ENCODE assay signal across 1 cellular context in the genomic region with DNA sequence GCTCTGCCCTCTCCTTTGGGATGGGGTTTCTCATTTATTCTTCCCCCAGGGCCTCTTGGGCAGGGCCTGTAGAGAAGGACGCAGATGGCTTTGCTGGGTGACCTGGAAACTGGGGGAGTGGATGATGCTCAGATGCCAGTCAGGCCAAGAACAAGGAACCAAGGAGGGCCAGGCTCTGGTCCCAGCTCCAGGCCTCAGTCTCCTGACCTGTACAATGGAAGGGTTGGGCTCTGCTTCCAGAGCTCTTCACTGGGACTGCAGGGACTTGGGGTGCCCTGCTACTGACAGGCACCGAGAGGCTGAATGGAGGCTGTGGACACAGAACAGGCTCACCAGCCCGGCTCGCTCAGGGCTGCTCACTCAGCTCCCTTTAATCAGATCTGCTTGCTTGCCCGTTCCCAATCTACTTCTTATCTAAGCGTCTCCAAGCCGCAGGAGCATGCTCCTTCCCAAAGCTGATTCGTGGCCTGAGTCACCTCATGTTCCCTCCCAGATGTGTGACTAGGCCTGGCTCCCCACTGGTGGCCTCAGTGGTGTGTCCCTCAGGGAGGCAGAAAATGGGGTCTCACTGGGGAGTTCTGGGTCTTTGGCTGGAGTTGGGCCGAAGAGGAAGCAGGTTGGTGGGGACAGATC.
TF ChIP-seq lines count a peak whose summit lies in the region.

No MANE protein-coding gene starts in this region.

TF ChIP-seq in K562, 482 proteins besides CTCF, POLR2A, EP300 and RAD21 (continued from another document and continues in another):
- TF ChIP-seq, protein P1, sequence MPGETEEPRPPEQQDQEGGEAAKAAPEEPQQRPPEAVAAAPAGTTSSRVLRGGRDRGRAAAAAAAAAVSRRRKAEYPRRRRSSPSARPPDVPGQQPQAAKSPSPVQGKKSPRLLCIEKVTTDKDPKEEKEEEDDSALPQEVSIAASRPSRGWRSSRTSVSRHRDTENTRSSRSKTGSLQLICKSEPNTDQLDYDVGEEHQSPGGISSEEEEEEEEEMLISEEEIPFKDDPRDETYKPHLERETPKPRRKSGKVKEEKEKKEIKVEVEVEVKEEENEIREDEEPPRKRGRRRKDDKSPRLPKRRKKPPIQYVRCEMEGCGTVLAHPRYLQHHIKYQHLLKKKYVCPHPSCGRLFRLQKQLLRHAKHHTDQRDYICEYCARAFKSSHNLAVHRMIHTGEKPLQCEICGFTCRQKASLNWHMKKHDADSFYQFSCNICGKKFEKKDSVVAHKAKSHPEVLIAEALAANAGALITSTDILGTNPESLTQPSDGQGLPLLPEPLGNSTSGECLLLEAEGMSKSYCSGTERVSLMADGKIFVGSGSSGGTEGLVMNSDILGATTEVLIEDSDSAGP (CRISPR knock-in tag; IDR thresholded peaks at IDR 0.05): no peak
- no peak for TF ChIP-seq POLR3A (IDR thresholded peaks at IDR 0.05; ENCODE audit: borderline replicate concordance, extremely low read depth, insufficient read depth, insufficient read length)
- no peak for TF ChIP-seq ZNF23 (CRISPR knock-in tag; IDR thresholded peaks at IDR 0.05)
- no peak for TF ChIP-seq GTF2F1 (IDR thresholded peaks at IDR 0.05; ENCODE audit: low read depth, low read length)
- no peak for TF ChIP-seq DACH1 (IDR thresholded peaks at IDR 0.05; ENCODE audit: partially characterized antibody)
- no peak for TF ChIP-seq CHD2 (IDR thresholded peaks at IDR 0.05; ENCODE audit: low read depth, low read length)
- TF ChIP-seq SETDB1 (IDR thresholded peaks at IDR 0.05; ENCODE audit: low read length): no peak
- no peak for TF ChIP-seq RBM34 (IDR thresholded peaks at IDR 0.05; ENCODE audit: borderline replicate concordance, insufficient read depth, low read length)
- no peak for TF ChIP-seq ZNF133 (CRISPR knock-in tag; IDR thresholded peaks at IDR 0.05)
- TF ChIP-seq ZNF274 (IDR thresholded peaks at IDR 0.05; ENCODE audit: borderline replicate concordance, low read depth, low read length): no peak
- TF ChIP-seq SMAD2 (IDR thresholded peaks at IDR 0.05; ENCODE audit: low read depth, low read length): no peak
- TF ChIP-seq MCM2 (IDR thresholded peaks at IDR 0.05; ENCODE audit: low read depth): no peak
- no peak for TF ChIP-seq HDAC1 (IDR thresholded peaks at IDR 0.05)
- TF ChIP-seq LCOR (CRISPR knock-in tag; IDR thresholded peaks at IDR 0.05): no peak
- TF ChIP-seq, protein P2, sequence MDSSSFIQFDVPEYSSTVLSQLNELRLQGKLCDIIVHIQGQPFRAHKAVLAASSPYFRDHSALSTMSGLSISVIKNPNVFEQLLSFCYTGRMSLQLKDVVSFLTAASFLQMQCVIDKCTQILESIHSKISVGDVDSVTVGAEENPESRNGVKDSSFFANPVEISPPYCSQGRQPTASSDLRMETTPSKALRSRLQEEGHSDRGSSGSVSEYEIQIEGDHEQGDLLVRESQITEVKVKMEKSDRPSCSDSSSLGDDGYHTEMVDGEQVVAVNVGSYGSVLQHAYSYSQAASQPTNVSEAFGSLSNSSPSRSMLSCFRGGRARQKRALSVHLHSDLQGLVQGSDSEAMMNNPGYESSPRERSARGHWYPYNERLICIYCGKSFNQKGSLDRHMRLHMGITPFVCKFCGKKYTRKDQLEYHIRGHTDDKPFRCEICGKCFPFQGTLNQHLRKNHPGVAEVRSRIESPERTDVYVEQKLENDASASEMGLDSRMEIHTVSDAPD (CRISPR knock-in tag; IDR thresholded peaks at IDR 0.05): no peak
- no peak for TF ChIP-seq SUPT5H (IDR thresholded peaks at IDR 0.05)
- TF ChIP-seq ZNF384 (IDR thresholded peaks at IDR 0.05; ENCODE audit: low read depth, low read length): no peak
- no peak for TF ChIP-seq ZNF644 (tag; IDR thresholded peaks at IDR 0.05; ENCODE audit: low read depth)
- TF ChIP-seq GABPB2 (CRISPR knock-in tag; conservative IDR thresholded peaks at IDR 0.05): no peak
- TF ChIP-seq BRF1 (IDR thresholded peaks at IDR 0.05; ENCODE audit: borderline replicate concordance, extremely low read depth, insufficient read length): no peak
- no peak for TF ChIP-seq ZSCAN32 (CRISPR knock-in tag; IDR thresholded peaks at IDR 0.05)
- TF ChIP-seq ATF7 (IDR thresholded peaks at IDR 0.05): no peak
- no peak for TF ChIP-seq PHB2 (IDR thresholded peaks at IDR 0.05; ENCODE audit: low read depth)
- TF ChIP-seq RBM39 (optimal IDR thresholded peaks at IDR 0.05; ENCODE audit: low read depth, low read length): no peak
- TF ChIP-seq ZNF561 (CRISPR knock-in tag; conservative IDR thresholded peaks at IDR 0.05): no peak
- TF ChIP-seq, protein P3, sequence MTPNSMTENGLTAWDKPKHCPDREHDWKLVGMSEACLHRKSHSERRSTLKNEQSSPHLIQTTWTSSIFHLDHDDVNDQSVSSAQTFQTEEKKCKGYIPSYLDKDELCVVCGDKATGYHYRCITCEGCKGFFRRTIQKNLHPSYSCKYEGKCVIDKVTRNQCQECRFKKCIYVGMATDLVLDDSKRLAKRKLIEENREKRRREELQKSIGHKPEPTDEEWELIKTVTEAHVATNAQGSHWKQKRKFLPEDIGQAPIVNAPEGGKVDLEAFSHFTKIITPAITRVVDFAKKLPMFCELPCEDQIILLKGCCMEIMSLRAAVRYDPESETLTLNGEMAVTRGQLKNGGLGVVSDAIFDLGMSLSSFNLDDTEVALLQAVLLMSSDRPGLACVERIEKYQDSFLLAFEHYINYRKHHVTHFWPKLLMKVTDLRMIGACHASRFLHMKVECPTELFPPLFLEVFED (CRISPR knock-in tag; conservative IDR thresholded peaks at IDR 0.05): no peak
- TF ChIP-seq HCFC1 (IDR thresholded peaks at IDR 0.05; ENCODE audit: low read depth, low read length): no peak
- no peak for TF ChIP-seq ZNF609 (CRISPR knock-in tag; IDR thresholded peaks at IDR 0.05; ENCODE audit: borderline replicate concordance)
- TF ChIP-seq REST (CRISPR knock-in tag; IDR thresholded peaks at IDR 0.05; ENCODE audit: low read depth): no peak
- no peak for TF ChIP-seq SNRNP70 (optimal IDR thresholded peaks at IDR 0.05; ENCODE audit: low read depth, low read length)
- no peak for TF ChIP-seq SRSF1 (IDR thresholded peaks at IDR 0.05; ENCODE audit: low read depth, low read length)
- TF ChIP-seq, protein P4, sequence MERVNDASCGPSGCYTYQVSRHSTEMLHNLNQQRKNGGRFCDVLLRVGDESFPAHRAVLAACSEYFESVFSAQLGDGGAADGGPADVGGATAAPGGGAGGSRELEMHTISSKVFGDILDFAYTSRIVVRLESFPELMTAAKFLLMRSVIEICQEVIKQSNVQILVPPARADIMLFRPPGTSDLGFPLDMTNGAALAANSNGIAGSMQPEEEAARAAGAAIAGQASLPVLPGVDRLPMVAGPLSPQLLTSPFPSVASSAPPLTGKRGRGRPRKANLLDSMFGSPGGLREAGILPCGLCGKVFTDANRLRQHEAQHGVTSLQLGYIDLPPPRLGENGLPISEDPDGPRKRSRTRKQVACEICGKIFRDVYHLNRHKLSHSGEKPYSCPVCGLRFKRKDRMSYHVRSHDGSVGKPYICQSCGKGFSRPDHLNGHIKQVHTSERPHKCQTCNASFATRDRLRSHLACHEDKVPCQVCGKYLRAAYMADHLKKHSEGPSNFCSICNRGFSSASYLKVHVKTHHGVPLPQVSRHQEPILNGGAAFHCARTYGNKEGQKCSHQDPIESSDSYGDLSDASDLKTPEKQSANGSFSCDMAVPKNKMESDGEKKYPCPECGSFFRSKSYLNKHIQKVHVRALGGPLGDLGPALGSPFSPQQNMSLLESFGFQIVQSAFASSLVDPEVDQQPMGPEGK (CRISPR knock-in tag; IDR thresholded peaks at IDR 0.05; ENCODE audit: borderline replicate concordance): no peak
- TF ChIP-seq MEF2A (IDR thresholded peaks at IDR 0.05; ENCODE audit: control insufficient read depth, low read depth, low read length): no peak
- TF ChIP-seq SIX5 (IDR thresholded peaks at IDR 0.05; ENCODE audit: borderline replicate concordance in 1 of 2, insufficient read depth in 1 of 2, low read depth in 1 of 2, low read length in 2 of 2): no peak
- TF ChIP-seq TEAD1 (CRISPR knock-in tag; IDR thresholded peaks at IDR 0.05): no peak
- TF ChIP-seq SMARCE1 (IDR thresholded peaks at IDR 0.05): peak; percentile 68
- no peak for TF ChIP-seq HDAC8 (tag; IDR thresholded peaks at IDR 0.05)
- peak; percentile 37; the same call in 1 of the 2 replicates for TF ChIP-seq RBFOX2 (IDR thresholded peaks at IDR 0.05; ENCODE audit: low read depth, low read length)
- TF ChIP-seq CREM (IDR thresholded peaks at IDR 0.05; ENCODE audit: low read depth): 0 out of 2 replicates have a peak, but pooled peaks have one; percentile 23
- peak; percentile 49 to 62 for TF ChIP-seq NRF1 (conservative IDR thresholded peaks at IDR 0.05 in 1 of 2, IDR thresholded peaks at IDR 0.05 in 1 of 2)
- TF ChIP-seq ZNF146 (CRISPR knock-in tag; IDR thresholded peaks at IDR 0.05; ENCODE audit: unreplicated experiment): no peak
- no peak for TF ChIP-seq BACH1 (tag; IDR thresholded peaks at IDR 0.05)
- no peak for TF ChIP-seq DDX20 (tag; IDR thresholded peaks at IDR 0.05; ENCODE audit: low read depth)
- TF ChIP-seq ZNF444 (CRISPR knock-in tag; IDR thresholded peaks at IDR 0.05): no peak
- peak; percentile 76 for TF ChIP-seq CXXC5 (CRISPR knock-in tag; IDR thresholded peaks at IDR 0.05)
- peak; percentile 79 for TF ChIP-seq ADNP (tag; IDR thresholded peaks at IDR 0.05)
- no peak for TF ChIP-seq PTRF (tag; IDR thresholded peaks at IDR 0.05)
- TF ChIP-seq MYNN (IDR thresholded peaks at IDR 0.05): no peak
- no peak for TF ChIP-seq MYNN (CRISPR knock-in tag; IDR thresholded peaks at IDR 0.05)
- no peak for TF ChIP-seq BMI1 (IDR thresholded peaks at IDR 0.05; ENCODE audit: low read length)
